ENCODE assay signal across 8 cellular contexts in the genomic region with DNA sequence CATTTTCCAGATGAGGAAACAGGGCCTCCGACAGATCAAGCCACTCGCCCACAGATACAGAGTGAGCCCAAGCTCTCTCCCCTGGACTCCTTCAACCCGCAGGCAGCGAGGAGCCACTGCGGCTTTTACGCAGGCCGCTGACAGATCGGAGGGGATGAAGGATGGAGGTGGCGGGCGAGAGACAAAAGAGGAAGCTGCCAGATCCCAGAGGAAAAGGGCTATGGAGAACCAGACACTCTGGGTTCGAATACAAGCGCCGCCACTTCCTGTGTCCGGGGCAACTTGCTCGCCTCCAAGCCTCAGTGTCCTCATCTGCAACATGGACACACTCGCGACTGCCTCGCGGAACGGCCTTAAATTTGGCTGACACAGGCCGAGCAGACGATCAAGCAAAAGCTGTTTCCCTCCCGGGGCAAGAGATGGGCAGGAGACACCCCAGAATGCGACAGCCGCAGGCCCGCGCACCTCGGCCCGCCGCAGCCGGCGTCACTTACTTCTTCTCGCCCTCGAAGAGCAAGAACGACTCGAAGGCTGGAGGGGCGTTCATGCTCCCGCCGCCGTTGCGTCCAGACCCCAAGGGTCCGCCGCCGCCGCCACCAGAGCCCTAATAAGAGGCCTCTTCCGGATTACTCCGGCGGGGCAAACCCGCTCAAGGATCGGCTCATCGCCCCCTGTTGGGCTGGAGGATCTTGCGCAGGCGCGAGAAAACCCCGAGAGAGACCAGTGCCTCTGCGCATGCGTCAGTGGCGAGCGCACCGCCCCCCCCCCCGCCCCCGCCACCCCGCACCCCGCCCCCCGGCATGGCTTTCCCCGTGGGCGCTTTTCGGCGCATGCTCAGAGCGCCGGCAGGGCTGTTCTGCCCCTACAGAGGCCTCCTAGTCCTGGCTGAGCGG. TPM values are rescaled to one million over a fixed set of nuclear protein-coding genes. Genes with fewer than 3 reads are reported as not detected.
DNase-seq lines count a peak whose midpoint lies in the region; ATAC-seq, FAIRE-seq and TF ChIP-seq lines count a peak whose summit lies in the region.
"Not testable (repeated sequence)": the region's sequence is repeated elsewhere in the genome, so short reads cannot be mapped to it uniquely, and the experiment has no call there.

Gene POLR2J, minus strand, starts transcription at position 609 of the 893 bp plus-strand sequence. Its CDS starts 62 bp downstream, at position 547.

- H3K9ac ChIP-seq in PC-3 (ENCODE audit: low read length); H1 (replicated peaks in 1 of 4; ENCODE audit: extremely low read depth in 1 of 4, low read depth in 3 of 4, low read length in 3 of 4): not testable (repeated sequence)

- H4K91ac ChIP-seq in H1 (replicated peaks; ENCODE audit: insufficient read length, low read length): not testable (repeated sequence)

- H3K56ac ChIP-seq in H1 (replicated peaks; ENCODE audit: insufficient read length, low read depth, low read length): not testable (repeated sequence)

- not testable (repeated sequence) for TF ChIP-seq POLR2A in A549 (IDR thresholded peaks at IDR 0.05; ENCODE audit: low read length)
- 0 out of 3 replicates have a peak, but pooled peaks of 1 of the 2 experiments have one; percentile 33 for TF ChIP-seq POLR2A in H1 (IDR thresholded peaks at IDR 0.05; ENCODE audit: control extremely low read depth in 1 of 2, low read depth in 2 of 2, low read length in 2 of 2)

- H3K4ac ChIP-seq in H1 (replicated peaks; ENCODE audit: insufficient read length, low read depth, low read length): not testable (repeated sequence)

- TF ChIP-seq CTCF in A549 (IDR thresholded peaks at IDR 0.05): peak; percentile 28; the same call in 1 of the 3 replicates
- TF ChIP-seq CTCF in PC-3 (conservative IDR thresholded peaks at IDR 0.05; ENCODE audit: low read depth, low read length): not testable (repeated sequence)
- TF ChIP-seq CTCF in H1 (IDR thresholded peaks at IDR 0.05; ENCODE audit: control extremely low read depth in 1 of 3, insufficient read depth in 1 of 3, low read depth in 1 of 3, low read length in 3 of 3): peak in 1 of 3 experiments; percentile 36; a peak in 2 of 4 replicates

- not testable (repeated sequence) for H2BK120ac ChIP-seq in H1 (replicated peaks; ENCODE audit: low read depth, low read length)

- H2BK20ac ChIP-seq in H1 (ENCODE audit: low read length): not testable (repeated sequence)

- H3K27me3 ChIP-seq in PC-3 (ENCODE audit: low read length); H1 (replicated peaks in 1 of 4; ENCODE audit: control insufficient read depth in 3 of 4, extremely low read depth in 1 of 4, insufficient read depth in 3 of 4, low read length in 3 of 4): not testable (repeated sequence)

- not testable (repeated sequence) for H3K14ac ChIP-seq in H1 (ENCODE audit: insufficient read length)

- not testable (repeated sequence) for FAIRE-seq in A549 (lab: Jason Lieb, UNC); H1 (lab: Jason Lieb, UNC)

- not testable (repeated sequence) for H3K23ac ChIP-seq in H1 (ENCODE audit: insufficient read length)

- CTCF ChIA-PET in A549 (lab: Yijun Ruan, JAX): interaction anchor here (1.6 kb wide), 1 partner anchor 12 kb away, joined by 6 read pairs; no protein-coding TSS in a partner anchor
- CTCF ChIA-PET in PC-3 (lab: Charles Lee); H1 (lab: Charles Lee; ENCODE audit: partially characterized antibody): not testable (repeated sequence)

- H2BK12ac ChIP-seq in H1 (ENCODE audit: low read depth, low read length): not testable (repeated sequence)

- not testable (repeated sequence) for H3K79me2 ChIP-seq in PC-3 (ENCODE audit: low read length); H1 (ENCODE audit: control insufficient read depth in 1 of 2, insufficient read depth in 2 of 2, low read length in 2 of 2)

- BruUV-seq in PC-3 (replicated peaks; lab: Mats Ljungman, UMichigan): TSS peak; percentile 83

- peak within 1 kb of the TSS; percentile 55 to 66; a peak in 4 of 6 replicates for H3K27ac ChIP-seq in A549
- not testable (repeated sequence) for H3K27ac ChIP-seq in PC-3 (ENCODE audit: low read length); H1 (ENCODE audit: low read depth, low read length)

- not testable (repeated sequence) for H3K18ac ChIP-seq in H1 (ENCODE audit: extremely low read depth, low read length)

- H2AFZ ChIP-seq in PC-3 (ENCODE audit: low read length); H1 (ENCODE audit: low read length): not testable (repeated sequence)

- not testable (repeated sequence) for H4K20me1 ChIP-seq in PC-3 (ENCODE audit: low read length); H1 (replicated peaks in 1 of 2; ENCODE audit: control insufficient read depth in 1 of 2, insufficient read depth in 2 of 2, low read length in 2 of 2)

- intact Hi-C loops in PC-3 (cut with micrococcal nuclease): not testable (repeated sequence)

- H3K4me3 ChIP-seq in A549 (peak within 1 kb of the TSS; percentile 44), PC-3 (ENCODE audit: low read length) (peak within 1 kb of the TSS; percentile 53), H1 (ENCODE audit: extremely low read depth in 1 of 4, insufficient read depth in 2 of 4, low read depth in 3 of 4, low read length in 4 of 4) (peak within 1 kb of the TSS in 3 of 4 experiments; percentile 21 to 54 (median 23); a peak in 4 of 8 replicates)

- H2BK15ac ChIP-seq in H1 (ENCODE audit: low read length): not testable (repeated sequence)

- not testable (repeated sequence) for H3K79me1 ChIP-seq in H1 (ENCODE audit: low read depth, low read length)

- 0% methylated on average over 9 of the region's 72 CpGs for WGBS in A549 (ENCODE audit: missing lambda C conversion rate)
- 0% methylated on average over 21 of the region's 72 CpGs; no CpG with 5 or more reads in 1 of the 2 experiments for WGBS in H1 (ENCODE audit: extremely low coverage in 1 of 2, insufficient coverage in 1 of 2, insufficient read length in 1 of 2, insufficient replicate concordance in 2 of 2, low coverage in 1 of 2, low lambda C conversion rate in 2 of 2, missing lambda C conversion rate in 1 of 2), 2 experiments

- H3K23me2 ChIP-seq in H1 (ENCODE audit: low read depth, low read length): not testable (repeated sequence)

- not testable (repeated sequence) for H3K4me1 ChIP-seq in A549; PC-3 (ENCODE audit: insufficient read depth, low read length); H1 (replicated peaks in 1 of 4; ENCODE audit: control insufficient read depth in 3 of 4, insufficient read depth in 4 of 4, low read length in 3 of 4)

- H4K5ac ChIP-seq in H1 (ENCODE audit: insufficient read length, low read depth, low read length): not testable (repeated sequence)

- POLR2A ChIA-PET in A549 (lab: Yijun Ruan, JAX); PC-3 (lab: Charles Lee; ENCODE audit: unreplicated experiment); H1 (lab: Charles Lee; ENCODE audit: partially characterized antibody): not testable (repeated sequence)

- not testable (repeated sequence) for H4K8ac ChIP-seq in H1 (ENCODE audit: extremely low read depth, insufficient read depth, low read length)

- H3K4me2 ChIP-seq in A549: peak within 1 kb of the TSS; percentile 53; the same call in 2 of the 3 replicates
- H3K4me2 ChIP-seq in PC-3 (ENCODE audit: low read length); H1 (ENCODE audit: insufficient read depth in 1 of 2, low read depth in 2 of 2, low read length in 2 of 2): not testable (repeated sequence)

- TF ChIP-seq EP300 in A549 (IDR thresholded peaks at IDR 0.05); H1 (IDR thresholded peaks at IDR 0.05; ENCODE audit: borderline replicate concordance in 1 of 2, low read depth in 2 of 2, low read length in 2 of 2): not testable (repeated sequence)

- not testable (repeated sequence) for H2AK5ac ChIP-seq in H1 (ENCODE audit: low read depth, low read length)

- H3F3A ChIP-seq in PC-3 (ENCODE audit: low read length, unreplicated experiment): not testable (repeated sequence)

- not testable (repeated sequence) for H3K9me3 ChIP-seq in A549; PC-3 (ENCODE audit: low read length); H1 (ENCODE audit: insufficient read depth in 2 of 2, low read depth in 1 of 2, low read length in 1 of 2)

- H3K9me2 ChIP-seq in PC-3 (replicated peaks; ENCODE audit: low read length): not testable (repeated sequence)

- H3K36me3 ChIP-seq in PC-3 (ENCODE audit: low read depth, low read length); H1 (ENCODE audit: control insufficient read depth in 2 of 4, insufficient read depth in 4 of 4, low read length in 3 of 4): not testable (repeated sequence)

- DNase-seq in A549 (ENCODE audit: low read depth in 1 of 2, low spot score in 1 of 2) (peak in 1 of 2 experiments; percentile 86), PC-3 (peak; percentile 32), activated T-cell treated with anti-CD3 and anti-CD28 coated beads for 24 hours (ENCODE audit: low read depth) (peak; percentile 86), H1 (ENCODE audit: low read depth in 1 of 2, low spot score in 2 of 2) (peak; percentile 57 to 98), lung microvascular endothelial cell (ENCODE audit: low read depth in 2 of 2) (peak; percentile 68 to 84)
- DNase-seq in stimulated activated CD4-positive, alpha-beta T cell treated with anti-CD3 and anti-CD28 coated beads, Interleukin-1b, Interleukin-23, amount 100 ng/mL, for 4 hours (ENCODE audit: low read depth in 2 of 2): peak; percentile 81 to 97

- TF ChIP-seq RAD21 in A549 (conservative IDR thresholded peaks at IDR 0.05 in 1 of 2, IDR thresholded peaks at IDR 0.05 in 1 of 2); H1 (IDR thresholded peaks at IDR 0.05 in 1 of 2, conservative IDR thresholded peaks at IDR 0.05 in 1 of 2; ENCODE audit: low read depth in 2 of 2, low read length in 2 of 2): not testable (repeated sequence)

- H2BK5ac ChIP-seq in H1 (ENCODE audit: low read depth, low read length): not testable (repeated sequence)

- ATAC-seq in A549 (peak; percentile 72 to 88), GM19023 (IDR thresholded peaks at IDR 0.05; ENCODE audit: unreplicated experiment) (peak; percentile 81), HG02973 (IDR thresholded peaks at IDR 0.05; ENCODE audit: unreplicated experiment) (peak; percentile 61), PC-3 (peak; percentile 83)

RNA-seq across cellular contexts. Expression of gene POLR2J, which starts in this region (rescaled TPM):
- polyA plus RNA-seq in A549 (2011; rRNA removed): 70.5 and 99.0 TPM in 2 replicates
- polyA plus RNA-seq in A549 (2012; cell fraction: cytosol; rRNA removed): 189 and 192 TPM in 2 replicates
- 60.3 and 62.3 TPM in 2 replicates for polyA plus RNA-seq in A549 (2012; cell fraction: nucleus; rRNA removed)
- 101 to 107 TPM (median 104 TPM) in 3 replicates for polyA plus RNA-seq in A549 (2017; fragmentation: RNase III; extraction: RNeasy Plus Mini Kit Qiagen cat#74134 plus additional on column Dnase treatment)
- 25.1 and 34.7 TPM in 2 replicates for polyA minus RNA-seq in A549 (2011; rRNA and poly(A)+ RNA removed)
- 71.6 and 101 TPM in 2 replicates for total RNA-seq in PC-3 (2014; rRNA removed)
- 54.1 TPM in 2 replicates for total RNA-seq in H1 (2021; fragmentation: NEBNext Ultra II Directional; extraction: Animal tissue kit (Norgen Biotek cat#: 25700))
- polyA plus RNA-seq in H1 (2011; rRNA removed): 109 and 113 TPM in 2 replicates
- polyA plus RNA-seq in H1 (2011; cell fraction: cytosol; rRNA removed): 122 TPM
- 86.3 TPM for polyA plus RNA-seq in H1 (2011; cell fraction: nucleus; rRNA removed)
- polyA plus RNA-seq in H1 (2012, experiment 1 of 2): 67.0 to 98.0 TPM (median 84.3 TPM) in 4 replicates
- polyA plus RNA-seq in H1 (2012, experiment 2 of 2): 76.1 TPM
- polyA plus RNA-seq in H1 (2013, experiment 1 of 2): 137 TPM
- polyA plus RNA-seq in H1 (2013, experiment 2 of 2): 144 TPM
- 25.6 and 27.0 TPM in 2 replicates for polyA minus RNA-seq in H1 (2011; rRNA and poly(A)+ RNA removed)
- 18.2 TPM for polyA minus RNA-seq in H1 (2011; cell fraction: cytosol; rRNA and poly(A)+ RNA removed)
- 109 TPM for polyA minus RNA-seq in H1 (2011; cell fraction: nucleus; rRNA and poly(A)+ RNA removed)
- total RNA-seq in lung microvascular endothelial cell: 26.8 and 32.5 TPM in 2 replicates
